Comparison of ENCODE assay signal across 9 cellular contexts in the genomic region with DNA sequence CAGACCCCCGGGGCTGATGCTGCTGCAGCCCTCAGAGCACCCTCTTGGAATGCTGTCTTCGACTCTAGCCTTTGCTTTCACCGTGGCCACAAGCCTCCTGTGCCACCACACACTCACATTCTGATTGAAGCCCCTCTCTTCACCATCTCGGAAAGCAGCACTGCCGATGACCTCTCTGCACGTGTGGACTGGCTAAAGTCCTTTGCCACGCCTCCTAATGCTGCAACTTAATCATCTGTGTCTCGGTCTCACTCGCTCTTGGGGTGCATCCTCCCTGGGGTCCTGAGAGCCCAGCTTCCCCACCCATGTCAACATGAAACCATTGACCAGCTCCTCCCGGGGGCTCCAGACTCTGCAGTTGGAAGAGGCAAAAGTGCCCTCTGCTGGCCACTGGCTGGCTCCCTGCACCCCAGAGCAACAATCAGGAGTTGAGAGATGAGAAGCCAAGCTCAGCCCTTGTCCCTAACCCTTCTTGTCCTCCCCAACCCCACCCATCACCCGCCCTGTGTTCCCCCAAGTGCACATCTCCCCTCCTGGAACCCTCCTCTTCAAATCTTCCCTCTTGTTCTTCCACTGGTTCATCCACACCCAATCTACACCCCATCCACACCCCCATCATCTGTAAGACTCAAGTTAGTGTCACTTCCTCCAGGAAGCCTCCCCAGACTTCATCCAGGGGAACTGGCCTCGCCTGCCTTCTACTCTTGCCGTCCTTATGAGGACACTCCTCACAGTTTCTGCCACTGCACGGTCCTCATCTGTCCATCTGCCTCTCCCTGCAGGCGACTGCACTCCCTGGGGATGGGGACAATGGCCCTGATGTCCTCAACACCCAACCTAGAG. TPM values are rescaled to one million over a fixed set of nuclear protein-coding genes. Genes with fewer than 3 reads are reported as not detected.
DNase-seq lines count a peak whose midpoint lies in the region; TF ChIP-seq lines count a peak whose summit lies in the region.
"Had no signal": no experiment of that assay in that cellular context is flagged by ENCODE, and none has a peak within 500 bp of the region (broad histone marks: within the 10 kb centered on the region; RNA-seq: fewer than 3 reads in every experiment).

No MANE protein-coding gene starts in this region.

- no peak overlapping the region for H2AFZ ChIP-seq in Karpas-422 (ENCODE audit: low read length)

- H3K27me3 ChIP-seq in Karpas-422 (ENCODE audit: low read length), result no peaks in the 10 kb centered on the region

- H3K79me2 ChIP-seq in Karpas-422 (ENCODE audit: low read length), result no peaks in the 10 kb centered on the region

- H3K4me2 ChIP-seq in Karpas-422 (ENCODE audit: low read depth, low read length, poor library complexity, severe bottlenecking), result no peak overlapping the region

- no peaks in the 10 kb centered on the region for H3K9me3 Mint-ChIP-seq in nephron

- no peaks in the 10 kb centered on the region for H3K36me3 ChIP-seq in Karpas-422 (ENCODE audit: insufficient read depth, low read length)

- H3K36me3 Mint-ChIP-seq in nephron (ENCODE audit: low read depth), result no peaks in the 10 kb centered on the region

- DNase-seq in GM03348 (ENCODE audit: low spot score) (peak; percentile 38), Karpas-422 (peak; percentile 74), cardiac fibroblast (ENCODE audit: low read depth in 2 of 2) (no peak), ureter (ENCODE audit: low spot score) (no peak), NCI-H446 treated with DMSO at 0.1 percent for 48 hours (lab: John Stamatoyannopoulos, UW) (no peak), NCI-H187 (lab: John Stamatoyannopoulos, UW) (no peak)
- DNase-seq: naive B cell, NCI-H526 treated with DMSO at 0.1 percent for 48 hours had no signal

- H3K4me1 ChIP-seq in Karpas-422 (ENCODE audit: low read length), result no peaks in the 10 kb centered on the region

- peaks cover 40% of the 10 kb centered on the region for H3K27me3 Mint-ChIP-seq in nephron (ENCODE audit: low read depth)

- H3K9me3 ChIP-seq in Karpas-422 (ENCODE audit: low read length), result no peaks in the 10 kb centered on the region

- no peaks in the 10 kb centered on the region for H4K20me1 ChIP-seq in Karpas-422 (ENCODE audit: insufficient read depth, low read depth, low read length)

- no peak overlapping the region for H3K4me3 ChIP-seq in Karpas-422 (ENCODE audit: low read length)
- H3K4me3 ChIP-seq in cardiac fibroblast (replicated peaks in 1 of 2; ENCODE audit: low read depth in 2 of 2, low read length in 2 of 2), result no peak overlapping the region

- no peak overlapping the region for H3K27ac ChIP-seq in Karpas-422 (ENCODE audit: low read length)

- H3K9me2 ChIP-seq in Karpas-422 (replicated peaks; ENCODE audit: insufficient read depth, low read length), result no peaks in the 10 kb centered on the region

- H3K4me3 Mint-ChIP-seq in nephron, result no peak overlapping the region

- H3K27ac Mint-ChIP-seq in nephron, result no peak overlapping the region
- H3K27ac Mint-ChIP-seq: naive B cell had no signal

- peaks cover 4% of the 10 kb centered on the region for H3K4me1 Mint-ChIP-seq in nephron

- no peak overlapping the region for H3K9ac ChIP-seq in Karpas-422 (ENCODE audit: low read length)

- peak; percentile 18 for TF ChIP-seq CTCF in cardiac fibroblast (IDR thresholded peaks at IDR 0.05; ENCODE audit: low read depth, low read length)
- peak; percentile 25 to 36 (median 27) for TF ChIP-seq CTCF in nephron (IDR thresholded peaks at IDR 0.05; ENCODE audit: unreplicated experiment in 3 of 3)

RNA-seq across cellular contexts. Expression of a gene that starts 23.6 kb away (rescaled TPM):
- not detected in 2 replicates for total RNA-seq in Karpas-422 (2014; rRNA removed; shearing (Covaris generic); ENCODE audit: low replicate concordance)
- total RNA-seq in ureter, result not detected

Comparison
In these comparisons a context has a peak if more than half of its experiments do, and no peak if none do; other contexts are left out.
1. DNase-seq: peak in GM03348 (single experiment) and Karpas-422 (single experiment); none in cardiac fibroblast (0 of 2), ureter (single experiment), NCI-H446 treated with DMSO at 0.1 percent for 48 hours (single experiment) and NCI-H187 (0 of 2).